20 cellular contexts compared by ENCODE assay signal in the genomic region with DNA sequence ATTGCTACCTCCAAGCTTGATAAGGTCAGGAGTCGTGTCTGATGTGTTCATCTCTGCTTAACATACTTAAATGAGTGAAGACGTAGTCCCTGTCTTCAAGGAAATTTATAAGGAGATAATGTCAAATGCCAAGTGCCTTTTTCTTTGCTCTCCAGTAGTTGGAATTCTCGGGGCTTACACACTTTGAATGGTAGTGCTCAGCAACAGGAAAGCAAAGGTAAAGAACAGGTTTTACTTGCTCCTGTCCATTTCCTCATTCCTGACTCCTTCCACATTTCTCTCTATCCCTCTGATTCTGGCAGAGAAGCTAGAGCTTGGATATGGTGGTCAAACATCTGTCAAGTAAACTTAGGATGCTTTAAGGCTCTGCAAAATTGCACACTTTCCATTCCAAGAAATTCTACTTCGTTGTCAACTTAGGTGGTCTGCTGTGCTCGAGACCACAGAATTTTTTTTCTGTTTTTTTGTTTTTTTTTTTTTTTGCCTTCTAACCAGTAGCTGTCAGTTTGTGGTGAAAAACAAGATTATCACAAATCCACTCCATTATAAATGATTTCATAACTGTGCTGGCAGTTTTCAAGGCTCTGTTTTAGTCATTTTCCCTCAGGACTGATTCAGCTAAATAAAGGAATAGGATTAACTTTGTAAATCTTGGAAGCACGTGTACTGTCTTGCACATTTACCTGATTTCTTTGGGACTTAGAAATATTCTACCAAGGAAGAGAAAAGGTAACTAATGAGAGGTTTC.
DNase-seq lines count a peak whose midpoint lies in the region; ATAC-seq, FAIRE-seq and TF ChIP-seq lines count a peak whose summit lies in the region.
"Had no signal": no experiment of that assay in that cellular context is flagged by ENCODE, and none has a peak within 500 bp of the region (broad histone marks: within the 10 kb centered on the region; RNA-seq: fewer than 3 reads in every experiment).

No MANE protein-coding gene starts in this region.

- no peak for TF ChIP-seq RAD21 in Ishikawa (IDR thresholded peaks at IDR 0.05; ENCODE audit: low read depth)
- no peak for TF ChIP-seq RAD21 in H1 (IDR thresholded peaks at IDR 0.05 in 1 of 2, conservative IDR thresholded peaks at IDR 0.05 in 1 of 2; ENCODE audit: low read depth in 2 of 2, low read length in 2 of 2)

- TF ChIP-seq POLR2A in H1 (IDR thresholded peaks at IDR 0.05; ENCODE audit: control extremely low read depth in 1 of 2, low read depth in 2 of 2, low read length in 2 of 2) (no peak), transverse colon (IDR thresholded peaks at IDR 0.05) (no peak)

- no peak overlapping the region for H3K4me3 ChIP-seq in AG10803 (ENCODE audit: low read length)
- no peak overlapping the region for H3K4me3 ChIP-seq in H1 (ENCODE audit: extremely low read depth in 1 of 4, insufficient read depth in 2 of 4, low read depth in 3 of 4, low read length in 4 of 4)
- H3K4me3 ChIP-seq in left lung, result no peak overlapping the region
- H3K4me3 ChIP-seq in transverse colon, result no peak overlapping the region
- H3K4me3 ChIP-seq: cardiac muscle cell, SJSA1, tibial artery had no signal

- FAIRE-seq in H1 (lab: Jason Lieb, UNC), result peak; percentile 57
- FAIRE-seq: A204.1, H54, kidney had no signal

- CTCF ChIA-PET in H1 (lab: Charles Lee; ENCODE audit: partially characterized antibody), result interaction anchor here (0.7 to 2.4 kb wide), 4 partner anchors 9 to 311 kb away, joined by 3 to 11 read pairs (median 4); no protein-coding TSS in a partner anchor

- H3K9ac ChIP-seq in H1 (replicated peaks in 1 of 4; ENCODE audit: extremely low read depth in 1 of 4, low read depth in 3 of 4, low read length in 3 of 4), result no peak overlapping the region

- H2AFZ ChIP-seq in H1 (ENCODE audit: low read length), result no peak overlapping the region

- no peak overlapping the region for H3K23ac ChIP-seq in H1 (ENCODE audit: insufficient read length)

- H3K27me3 ChIP-seq in H1 (replicated peaks in 1 of 4; ENCODE audit: control insufficient read depth in 3 of 4, extremely low read depth in 1 of 4, insufficient read depth in 3 of 4, low read length in 3 of 4), result no peaks in the 10 kb centered on the region
- no peaks in the 10 kb centered on the region for H3K27me3 ChIP-seq in left lung
- H3K27me3 ChIP-seq in transverse colon, result no peaks in the 10 kb centered on the region
- H3K27me3 ChIP-seq: cardiac muscle cell, neutrophil, SJSA1, tibial artery had no signal

- H2BK15ac ChIP-seq in H1 (ENCODE audit: low read length), result no peak overlapping the region

- no peak overlapping the region for H2BK12ac ChIP-seq in H1 (ENCODE audit: low read depth, low read length)

- H3K18ac ChIP-seq in H1 (ENCODE audit: extremely low read depth, low read length), result no peak overlapping the region

- H3K4ac ChIP-seq in H1 (replicated peaks; ENCODE audit: insufficient read length, low read depth, low read length), result no peak overlapping the region

- WGBS in H1 (ENCODE audit: extremely low coverage in 1 of 2, insufficient coverage in 1 of 2, insufficient read length in 1 of 2, insufficient replicate concordance in 2 of 2, low coverage in 1 of 2, low lambda C conversion rate in 2 of 2, missing lambda C conversion rate in 1 of 2), 2 experiments, result 88% methylated on average over 6 of the region's 6 CpGs; no CpG with 5 or more reads in 1 of the 2 experiments
- WGBS in transverse colon (ENCODE audit: low coverage in 1 of 2), 2 donors, result 48 to 50% methylated on average over 5 to 6 of the region's 6 CpGs

- H2BK20ac ChIP-seq in H1 (ENCODE audit: low read length), result no peak overlapping the region

- H3K79me1 ChIP-seq in H1 (ENCODE audit: low read depth, low read length), result no peaks in the 10 kb centered on the region; the same call in 1 of the 2 replicates

- no peaks in the 10 kb centered on the region for H3K79me2 ChIP-seq in H1 (ENCODE audit: control insufficient read depth in 1 of 2, insufficient read depth in 2 of 2, low read length in 2 of 2)

- H4K20me1 ChIP-seq in H1 (replicated peaks in 1 of 2; ENCODE audit: control insufficient read depth in 1 of 2, insufficient read depth in 2 of 2, low read length in 2 of 2), result peaks cover 0 to 1% of the 10 kb centered on the region in 2 experiments

- DNase-seq in AG10803 (ENCODE audit: low read depth), result peak; percentile 6
- no peak for DNase-seq in H1 (ENCODE audit: low read depth in 1 of 2, low spot score in 2 of 2)
- DNase-seq in left lung, result no peak
- DNase-seq in mesenteric fat pad (ENCODE audit: low spot score), result no peak
- DNase-seq in transverse colon, result no peak
- DNase-seq: KG1; kidney; NCI-H1092 treated with DMSO at 0.1 percent for 48 hours; NCI-H526 treated with DMSO at 0.1 percent for 48 hours; right cardiac atrium; stimulated activated naive B cell treated with anti-CD40 and anti-IgM and Interleukin-4, amounts not matched to agents 10 μg/mL and 1 μg/mL and 100 μg/mL, for 72 hours; tibial artery had no signal

- no peak overlapping the region for H3K27ac ChIP-seq in H1 (ENCODE audit: low read depth, low read length)
- no peak overlapping the region for H3K27ac ChIP-seq in left lung
- no peak overlapping the region for H3K27ac ChIP-seq in transverse colon
- H3K27ac ChIP-seq: cardiac muscle cell, neutrophil, SJSA1, tibial artery had no signal

- no peak overlapping the region for H3K4me2 ChIP-seq in H1 (ENCODE audit: insufficient read depth in 1 of 2, low read depth in 2 of 2, low read length in 2 of 2)

- in situ Hi-C loops in transverse colon (cut with MboI; ENCODE audit: low pct_ligation_motif_present in 1 of 4, low pct_unique_long_range_greater_than_20kb in 1 of 4, low sequenced_read_pairs in 3 of 4), result no loop called here

- intact Hi-C loops in left lung (cut with DNase I) (no loop called here), transverse colon (cut with DNase I; ENCODE audit: low total_unique reads) (no loop called here)

- no peak overlapping the region for H4K91ac ChIP-seq in H1 (replicated peaks; ENCODE audit: insufficient read length, low read length)

- H3K4me1 ChIP-seq in H1 (replicated peaks in 1 of 4; ENCODE audit: control insufficient read depth in 3 of 4, insufficient read depth in 4 of 4, low read length in 3 of 4) (peaks cover 0 to 17% (median 4%) of the 10 kb centered on the region in 4 experiments; a peak in 4 of 7 replicates), left lung (no peaks in the 10 kb centered on the region), transverse colon (peaks cover 0 to 3% (median 0%) of the 10 kb centered on the region in 4 donors)
- H3K4me1 ChIP-seq: SJSA1, tibial artery had no signal

- H3K56ac ChIP-seq in H1 (replicated peaks; ENCODE audit: insufficient read length, low read depth, low read length), result no peak overlapping the region

- ATAC-seq in left lung, result peak; percentile 86
- no peak for ATAC-seq in GM18502 (IDR thresholded peaks at IDR 0.05; ENCODE audit: poor library complexity, unreplicated experiment)
- no peak for ATAC-seq in GM21576 (IDR thresholded peaks at IDR 0.05; ENCODE audit: unreplicated experiment)
- ATAC-seq: right cardiac atrium; stimulated activated naive B cell treated with anti-CD40 and anti-IgM and Interleukin-4, amounts not matched to agents 10 μg/mL and 1 μg/mL and 100 μg/mL, for 72 hours had no signal

- no peak; the same call in 1 of the 2 replicates for TF ChIP-seq EP300 in Ishikawa (IDR thresholded peaks at IDR 0.05; ENCODE audit: borderline replicate concordance)
- TF ChIP-seq EP300 in H1 (IDR thresholded peaks at IDR 0.05; ENCODE audit: borderline replicate concordance in 1 of 2, low read depth in 2 of 2, low read length in 2 of 2), result no peak
- no peak for TF ChIP-seq EP300 in transverse colon (IDR thresholded peaks at IDR 0.05; ENCODE audit: low read depth)

- POLR2A ChIA-PET in H1 (lab: Charles Lee; ENCODE audit: partially characterized antibody), result no interaction called here

- no peaks in the 10 kb centered on the region for H3K9me3 ChIP-seq in H1 (ENCODE audit: insufficient read depth in 2 of 2, low read depth in 1 of 2, low read length in 1 of 2)
- H3K9me3 ChIP-seq in left lung, result no peaks in the 10 kb centered on the region
- H3K9me3 ChIP-seq in transverse colon, result no peaks in the 10 kb centered on the region
- H3K9me3 ChIP-seq: neutrophil, SJSA1, tibial artery had no signal

- H2AK5ac ChIP-seq in H1 (ENCODE audit: low read depth, low read length), result no peak overlapping the region

- no peak overlapping the region for H2BK120ac ChIP-seq in H1 (replicated peaks; ENCODE audit: low read depth, low read length)

- no peak overlapping the region for H4K8ac ChIP-seq in H1 (ENCODE audit: extremely low read depth, insufficient read depth, low read length)

- TF ChIP-seq CTCF in AG10803 (conservative IDR thresholded peaks at IDR 0.05; ENCODE audit: low read length), result no peak
- TF ChIP-seq CTCF in H1 (IDR thresholded peaks at IDR 0.05; ENCODE audit: control extremely low read depth in 1 of 3, insufficient read depth in 1 of 3, low read depth in 1 of 3, low read length in 3 of 3), result no peak
- TF ChIP-seq CTCF in left lung (IDR thresholded peaks at IDR 0.05), result no peak
- no peak for TF ChIP-seq CTCF in transverse colon (IDR thresholded peaks at IDR 0.05)

- H3K23me2 ChIP-seq in H1 (ENCODE audit: low read depth, low read length), result no peaks in the 10 kb centered on the region

- H3K36me3 ChIP-seq in H1 (ENCODE audit: control insufficient read depth in 2 of 4, insufficient read depth in 4 of 4, low read length in 3 of 4) (peaks cover 15 to 71% (median 56%) of the 10 kb centered on the region in 4 experiments), left lung (no peaks in the 10 kb centered on the region), transverse colon (no peaks in the 10 kb centered on the region)
- H3K36me3 ChIP-seq: cardiac muscle cell, neutrophil, SJSA1, tibial artery had no signal

- H4K5ac ChIP-seq in H1 (ENCODE audit: insufficient read length, low read depth, low read length), result no peak overlapping the region

- H3K14ac ChIP-seq in H1 (ENCODE audit: insufficient read length), result no peak overlapping the region

- no peak overlapping the region; the same call in 1 of the 2 replicates for H2BK5ac ChIP-seq in H1 (ENCODE audit: low read depth, low read length)

TF ChIP-seq in Ishikawa, 13 proteins besides CTCF, POLR2A, EP300 and RAD21:
- TF ChIP-seq, protein P1, sequence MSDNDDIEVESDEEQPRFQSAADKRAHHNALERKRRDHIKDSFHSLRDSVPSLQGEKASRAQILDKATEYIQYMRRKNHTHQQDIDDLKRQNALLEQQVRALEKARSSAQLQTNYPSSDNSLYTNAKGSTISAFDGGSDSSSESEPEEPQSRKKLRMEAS (IDR thresholded peaks at IDR 0.05), result no peak
- no peak for TF ChIP-seq FOXM1 (IDR thresholded peaks at IDR 0.05; ENCODE audit: borderline replicate concordance, low read depth)
- no peak for TF ChIP-seq YY1 (IDR thresholded peaks at IDR 0.05; ENCODE audit: low read depth)
- peak; percentile 79 for TF ChIP-seq TEAD4 (IDR thresholded peaks at IDR 0.05)

TF ChIP-seq in H1, 55 proteins besides CTCF, POLR2A, EP300 and RAD21 (continues in another document):
- TF ChIP-seq TBP (IDR thresholded peaks at IDR 0.05; ENCODE audit: low read depth, low read length) (no peak), RNF2 (IDR thresholded peaks at IDR 0.05; ENCODE audit: borderline replicate concordance, low read depth, low read length, missing control alignments, poor library complexity, severe bottlenecking) (no peak), KDM4A (IDR thresholded peaks at IDR 0.05; ENCODE audit: low read depth, low read length, severe bottlenecking) (no peak), EGR1 (IDR thresholded peaks at IDR 0.05; ENCODE audit: borderline replicate concordance, low read depth, low read length) (no peak), CBX5 (IDR thresholded peaks at IDR 0.05; ENCODE audit: low read depth, low read length) (no peak)
